Comparison of ENCODE assay signal across 28 cellular contexts in genomic region chr3:11329779-11330178, GRCh38.
"Had no signal": no experiment of that assay in that cellular context is flagged by ENCODE, and none has a peak within 500 bp of the region (broad histone marks: within the 10 kb centered on the region; RNA-seq: fewer than 3 reads in every experiment).

No MANE protein-coding gene starts in this region.

- H3K4me1 ChIP-seq: body of pancreas, gastroesophageal sphincter, heart right ventricle had no signal

- H3K36me3 Mint-ChIP-seq: activated naive CD8-positive, alpha-beta T cell had no signal

- H3K27ac ChIP-seq: body of pancreas, epithelial cell of prostate, esophagus squamous epithelium, gastroesophageal sphincter, heart right ventricle had no signal

- H3K4me3 Mint-ChIP-seq: activated CD4-positive, alpha-beta memory T cell treated with anti-CD3 and anti-CD28 coated beads for 36 hours; activated CD4-positive, alpha-beta T cell treated with anti-CD3 and anti-CD28 coated beads for 36 hours; activated CD4-positive, alpha-beta T cell treated with anti-CD3 and anti-CD28 coated beads, Interleukin-2, amount 10 ng/mL, durations not matched to agents 24 days and 14 days; activated naive CD8-positive, alpha-beta T cell; activated T-cell treated with anti-CD3 and anti-CD28 coated beads, Interleukin-2, amount 50 U/mL, for 4 hours; activated T-helper 17 cell treated with anti-CD3 and anti-CD28 coated beads, Interleukin-2, amount 50 U/mL, for 72 hours had no signal

- H3K4me3 ChIP-seq: body of pancreas, esophagus squamous epithelium, gastroesophageal sphincter, heart right ventricle had no signal

- ATAC-seq: activated CD4-positive, alpha-beta T cell treated with anti-CD3 and anti-CD28 coated beads for 36 hours; activated T-cell treated with anti-CD3 and anti-CD28 coated beads, Interleukin-2, amount 50 U/mL, for 4 hours; activated T-helper 17 cell treated with anti-CD3 and anti-CD28 coated beads, Interleukin-2, amount 50 U/mL, for 72 hours; body of pancreas; gastroesophageal sphincter; heart right ventricle had no signal

- H3K27me3 Mint-ChIP-seq: activated CD4-positive, alpha-beta memory T cell treated with anti-CD3 and anti-CD28 coated beads for 36 hours; activated CD4-positive, alpha-beta T cell treated with anti-CD3 and anti-CD28 coated beads for 36 hours; activated CD4-positive, alpha-beta T cell treated with anti-CD3 and anti-CD28 coated beads, Interleukin-2, amount 10 ng/mL, durations not matched to agents 24 days and 14 days; activated naive CD8-positive, alpha-beta T cell; activated T-helper 17 cell treated with anti-CD3 and anti-CD28 coated beads, Interleukin-2, amount 50 U/mL, for 72 hours had no signal

- H3K9me3 Mint-ChIP-seq: activated CD4-positive, alpha-beta memory T cell treated with anti-CD3 and anti-CD28 coated beads for 36 hours; activated CD4-positive, alpha-beta T cell treated with anti-CD3 and anti-CD28 coated beads, Interleukin-2, amount 10 ng/mL, durations not matched to agents 24 days and 14 days; activated T-cell treated with anti-CD3 and anti-CD28 coated beads, Interleukin-2, amount 50 U/mL, for 4 hours; activated T-helper 17 cell treated with anti-CD3 and anti-CD28 coated beads, Interleukin-2, amount 50 U/mL, for 72 hours had no signal

- H3K27me3 ChIP-seq: body of pancreas, esophagus squamous epithelium, gastroesophageal sphincter, heart right ventricle had no signal

- H3K27ac Mint-ChIP-seq: activated CD4-positive, alpha-beta memory T cell treated with anti-CD3 and anti-CD28 coated beads for 36 hours; activated CD4-positive, alpha-beta T cell treated with anti-CD3 and anti-CD28 coated beads for 36 hours; activated CD4-positive, alpha-beta T cell treated with anti-CD3 and anti-CD28 coated beads, Interleukin-2, amount 10 ng/mL, durations not matched to agents 24 days and 14 days had no signal

- FAIRE-seq: colon, endometrium had no signal

- H3K9me3 ChIP-seq: body of pancreas, esophagus squamous epithelium, gastroesophageal sphincter, heart right ventricle had no signal

- DNase-seq: activated CD4-positive, alpha-beta memory T cell treated with anti-CD3 and anti-CD28 coated beads for 36 hours; activated CD4-positive, alpha-beta T cell treated with anti-CD3 and anti-CD28 coated beads for 36 hours; activated CD4-positive, alpha-beta T cell treated with anti-CD3 and anti-CD28 coated beads, Interleukin-2, amount 10 ng/mL, durations not matched to agents 24 days and 14 days; activated CD4-positive, CD25-positive, alpha-beta regulatory T cell; activated CD4-positive, CD25-positive, alpha-beta regulatory T cell treated with anti-CD3 and anti-CD28 coated beads, Interleukin-2, amount 50 U/mL, for 72 hours; activated CD8-positive, alpha-beta memory T cell treated with anti-CD3 and anti-CD28 coated beads for 24 hours; activated effector memory CD4-positive, alpha-beta T cell treated with Interleukin-2 at 50 U/mL for 16 hours; activated gamma-delta T cell treated with Interleukin-2 at 50 U/mL for 16 hours; activated naive CD4-positive, alpha-beta T cell treated with anti-CD3 and anti-CD28 coated beads, Interleukin-2, amount 50 U/mL, for 16 hours; activated naive CD4-positive, alpha-beta T cell treated with Interleukin-2 at 50 U/mL for 16 hours; activated T-cell treated with anti-CD3 and anti-CD28 coated beads, Interleukin-2, amount 50 U/mL, for 4 hours; amygdala; aorta; body of pancreas; caudate nucleus; cortex of kidney; dermis blood vessel endothelial cell; effector CD4-positive, alpha-beta T cell; esophagus squamous epithelium; foreskin melanocyte; heart right ventricle; T-helper 2 cell had no signal
